ENCODE assay signal across 10 cellular contexts in the genomic region with DNA sequence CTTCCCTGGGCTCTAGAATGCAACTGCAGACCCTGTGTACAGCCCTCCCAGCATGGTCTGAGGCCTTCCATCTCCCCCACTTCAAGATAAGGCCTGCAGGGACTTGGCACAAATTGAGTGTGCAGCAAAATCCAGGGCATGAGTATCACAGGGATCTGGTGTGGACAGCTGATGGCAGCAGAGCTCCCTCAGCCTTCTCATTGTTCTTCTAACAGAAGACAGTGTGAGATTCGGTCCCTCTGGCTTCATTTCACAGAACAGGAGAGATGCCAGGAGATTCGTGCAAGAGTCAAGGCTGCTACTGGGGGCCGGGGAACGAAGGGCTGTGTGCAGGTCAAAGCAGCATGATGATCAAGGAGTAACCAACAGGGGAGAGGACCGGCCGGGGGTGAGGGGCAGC.
A peak's percentile ranks its signal among the peaks of the same experiment; 100 is the strongest.
DNase-seq lines count a peak whose midpoint lies in the region; ATAC-seq and TF ChIP-seq lines count a peak whose summit lies in the region.
"Had no signal": no experiment of that assay in that cellular context is flagged by ENCODE, and none has a peak within 500 bp of the region (broad histone marks: within the 10 kb centered on the region; RNA-seq: fewer than 3 reads in every experiment).

No MANE protein-coding gene starts in this region.

- H3K9me3 ChIP-seq in PC-9 (ENCODE audit: insufficient read depth, low read depth) (no peaks in the 10 kb centered on the region), osteoblast (ENCODE audit: low read depth, low read length) (no peaks in the 10 kb centered on the region)

- H3K27ac ChIP-seq in PC-9 (no peak overlapping the region), osteoblast (ENCODE audit: low read depth, low read length) (no peak overlapping the region)
- H3K27ac ChIP-seq: epithelial cell of prostate had no signal

- H3K27me3 ChIP-seq in PC-9 (ENCODE audit: insufficient read depth, low read depth): no peaks in the 10 kb centered on the region
- H3K27me3 ChIP-seq in osteoblast (ENCODE audit: insufficient read depth, low read length): no peaks in the 10 kb centered on the region

- H4K20me1 ChIP-seq in PC-9 (ENCODE audit: insufficient read depth) (no peaks in the 10 kb centered on the region), osteoblast (ENCODE audit: insufficient read depth, low read length) (peaks cover 8% of the 10 kb centered on the region)

- peaks cover 4% of the 10 kb centered on the region for H3K4me1 Mint-ChIP-seq in activated CD4-positive, alpha-beta T cell treated with anti-CD3 and anti-CD28 coated beads, Interleukin-2, amount 10 ng/mL, durations not matched to agents 7 days and 5 days

- CTCF ChIA-PET in PC-9 (lab: Charles Lee): no interaction called here
- CTCF ChIA-PET in activated CD4-positive, alpha-beta T cell treated with anti-CD3 and anti-CD28 coated beads, Interleukin-2, amount 10 ng/mL, durations not matched to agents 7 days and 5 days (lab: Charles Lee): interaction anchor here (0.7 to 1.0 kb wide), 2 partner anchors 9 to 24 kb away, joined by 3 read pairs; no protein-coding TSS in a partner anchor

- H3K36me3 Mint-ChIP-seq in activated CD4-positive, alpha-beta T cell treated with anti-CD3 and anti-CD28 coated beads, Interleukin-2, amount 10 ng/mL, durations not matched to agents 7 days and 5 days (ENCODE audit: low read depth): peaks cover 28% of the 10 kb centered on the region

- H3K4me3 ChIP-seq in PC-9: no peak overlapping the region
- H3K4me3 ChIP-seq in fibroblast of mammary gland (ENCODE audit: control insufficient read depth, low read depth, low read length): no peak overlapping the region
- no peak overlapping the region for H3K4me3 ChIP-seq in osteoblast (ENCODE audit: insufficient read depth, low read length)

- no peaks in the 10 kb centered on the region for H3K9me2 ChIP-seq in PC-9 (ENCODE audit: insufficient read depth)

- H2AFZ ChIP-seq in PC-9 (no peak overlapping the region), osteoblast (ENCODE audit: low read length) (no peak overlapping the region)

- BruUV-seq in PC-9 (replicated peaks; lab: Mats Ljungman, UMichigan): no TSS peak

- no peak overlapping the region for H3K27ac Mint-ChIP-seq in activated CD4-positive, alpha-beta T cell treated with anti-CD3 and anti-CD28 coated beads, Interleukin-2, amount 10 ng/mL, durations not matched to agents 7 days and 5 days

- intact Hi-C loops in PC-9 (cut with micrococcal nuclease; ENCODE audit: unreplicated experiment): loop anchor here (1.0 to 10.0 kb wide), 2 partner anchors 434 to 764 kb away; no protein-coding TSS in a partner anchor

- H3K36me3 ChIP-seq in PC-9 (ENCODE audit: low read depth) (no peaks in the 10 kb centered on the region), osteoblast (ENCODE audit: insufficient read depth, low read length) (peaks cover 7% of the 10 kb centered on the region)

- POLR2A ChIA-PET in PC-9 (lab: Charles Lee; ENCODE audit: unreplicated experiment): no interaction called here
- POLR2A ChIA-PET in activated CD4-positive, alpha-beta T cell treated with anti-CD3 and anti-CD28 coated beads, Interleukin-2, amount 10 ng/mL, durations not matched to agents 7 days and 5 days (lab: Charles Lee): no interaction called here

- no peak for ATAC-seq in HG02840 (IDR thresholded peaks at IDR 0.05; ENCODE audit: low FRiP score, unreplicated experiment)

- 0 out of 2 replicates have a peak, but pooled peaks have one; percentile 35 for TF ChIP-seq CTCF in PC-9 (conservative IDR thresholded peaks at IDR 0.05)
- TF ChIP-seq CTCF in fibroblast of mammary gland (conservative IDR thresholded peaks at IDR 0.05; ENCODE audit: control insufficient read depth, insufficient read depth, low read depth, low read length): peak; percentile 17
- peak; percentile 51 for TF ChIP-seq CTCF in osteoblast (IDR thresholded peaks at IDR 0.05; ENCODE audit: extremely low read depth, low read depth, low read length)

- H3K79me2 ChIP-seq in PC-9 (ENCODE audit: low read depth) (no peaks in the 10 kb centered on the region), osteoblast (ENCODE audit: insufficient read depth, low read length) (no peaks in the 10 kb centered on the region)

- no peaks in the 10 kb centered on the region for H3K27me3 Mint-ChIP-seq in activated CD4-positive, alpha-beta T cell treated with anti-CD3 and anti-CD28 coated beads, Interleukin-2, amount 10 ng/mL, durations not matched to agents 7 days and 5 days

- no peaks in the 10 kb centered on the region for H3K9me3 Mint-ChIP-seq in activated CD4-positive, alpha-beta T cell treated with anti-CD3 and anti-CD28 coated beads, Interleukin-2, amount 10 ng/mL, durations not matched to agents 7 days and 5 days

- no peaks in the 10 kb centered on the region for H3F3A ChIP-seq in PC-9 (ENCODE audit: insufficient read depth, low read depth)

- H3K4me1 ChIP-seq in PC-9 (replicated peaks; ENCODE audit: insufficient read depth) (no peaks in the 10 kb centered on the region), osteoblast (ENCODE audit: insufficient read depth, low read length) (peaks cover 4% of the 10 kb centered on the region)

- no peak overlapping the region for H3K4me2 ChIP-seq in PC-9
- no peak overlapping the region for H3K4me2 ChIP-seq in osteoblast (ENCODE audit: insufficient read depth, low read length)

- H3K4me3 Mint-ChIP-seq in activated CD4-positive, alpha-beta T cell treated with anti-CD3 and anti-CD28 coated beads, Interleukin-2, amount 10 ng/mL, durations not matched to agents 7 days and 5 days: no peak overlapping the region

- DNase-seq in DMS53 (lab: John Stamatoyannopoulos, UW) (peak; percentile 49), DMS53 treated with DMSO at 0.1 percent for 48 hours (lab: John Stamatoyannopoulos, UW; ENCODE audit: unreplicated experiment) (no peak), PC-9 (no peak), fibroblast of mammary gland (ENCODE audit: low read depth) (peak; percentile 21), osteoblast (ENCODE audit: insufficient read length, low spot score, missing footprints) (no peak)
- no peak for DNase-seq in activated CD4-positive, alpha-beta T cell treated with anti-CD3 and anti-CD28 coated beads for 1 hour
- DNase-seq in activated CD4-positive, alpha-beta T cell treated with anti-CD3 and anti-CD28 coated beads, Interleukin-2, amount 10 ng/mL, durations not matched to agents 7 days and 5 days: no peak
- DNase-seq: NCI-H526 treated with DMSO at 0.1 percent for 48 hours had no signal

Comparison
In these comparisons a context has a peak if more than half of its experiments do, and no peak if none do; other contexts are left out.
1. DNase-seq: peak in DMS53 (single experiment) and fibroblast of mammary gland (single experiment); none in DMS53 treated with DMSO at 0.1 percent for 48 hours (single experiment), PC-9 (0 of 2), osteoblast (single experiment), activated CD4-positive, alpha-beta T cell treated with anti-CD3 and anti-CD28 coated beads for 1 hour (single experiment) and activated CD4-positive, alpha-beta T cell treated with anti-CD3 and anti-CD28 coated beads, Interleukin-2, amount 10 ng/mL, durations not matched to agents 7 days and 5 days (single experiment).
2. Peak in every context shown above with its lines, with median percentiles within 50 percentile points of each other: CTCF ChIP-seq.